In genomic region chr12:84960918-84961317, GRCh38 we compare ENCODE assay signal across 7 cellular contexts. TPM values are rescaled to one million over a fixed set of nuclear protein-coding genes. Genes with fewer than 3 reads are reported as not detected.
"Had no signal": no experiment of that assay in that cellular context is flagged by ENCODE, and none has a peak within 500 bp of the region (broad histone marks: within the 10 kb centered on the region; RNA-seq: fewer than 3 reads in every experiment).

No MANE protein-coding gene starts in this region.

- DNase-seq: IMR-90, KBM-7, KG1 had no signal

- H3K4me3 ChIP-seq: K562 had no signal

- ATAC-seq: HepG2, K562 had no signal

- H3K27ac ChIP-seq: HL-60 had no signal

RNA-seq across cellular contexts. Expression of gene SLC6A15, which starts 48.3 kb away (rescaled TPM):
- polyA plus RNA-seq: HepG2, IgD-negative memory B cell, K562 had no signal
